34 cellular contexts compared by ENCODE assay signal in genomic region chr13:112370311-112370710, GRCh38. TPM values are rescaled to one million over a fixed set of nuclear protein-coding genes. Genes with fewer than 3 reads are reported as not detected.
DNase-seq lines count a peak whose midpoint lies in the region; TF ChIP-seq lines count a peak whose summit lies in the region.
"Had no signal": no experiment of that assay in that cellular context is flagged by ENCODE, and none has a peak within 500 bp of the region (broad histone marks: within the 10 kb centered on the region; RNA-seq: fewer than 3 reads in every experiment).

No MANE protein-coding gene starts in this region.

- no peak overlapping the region for H3K4me3 Mint-ChIP-seq in glutamatergic neuron (ENCODE audit: unreplicated experiment)
- H3K4me3 Mint-ChIP-seq: B cell; CD14-positive monocyte; CD4-positive, alpha-beta memory T cell; CD4-positive, alpha-beta T cell; CD4-positive, CD25-positive, alpha-beta regulatory T cell; CD8-positive, alpha-beta memory T cell; CD8-positive, alpha-beta T cell had no signal

- no peak overlapping the region for H2AFZ ChIP-seq in Karpas-422 (ENCODE audit: low read length)

- H3K9me3 ChIP-seq in BLaER1 (peaks cover 28% of the 10 kb centered on the region), Karpas-422 (ENCODE audit: low read length) (peaks cover 2% of the 10 kb centered on the region; the same call in 1 of the 2 replicates)
- H3K9me3 ChIP-seq: A549, BE2C had no signal

- H3K27me3 ChIP-seq in BLaER1 (no peaks in the 10 kb centered on the region), Karpas-422 (ENCODE audit: low read length) (no peaks in the 10 kb centered on the region)
- H3K27me3 ChIP-seq: BLaER1 treated with 17β-estradiol and CSF1 and Interleukin-3, amounts not matched to agents 10 nM and 100 nM had no signal

- peaks cover 19% of the 10 kb centered on the region for H3K36me3 Mint-ChIP-seq in glutamatergic neuron (ENCODE audit: unreplicated experiment)
- H3K36me3 Mint-ChIP-seq: CD14-positive monocyte; CD4-positive, alpha-beta memory T cell; CD4-positive, CD25-positive, alpha-beta regulatory T cell; CD8-positive, alpha-beta memory T cell; CD8-positive, alpha-beta T cell had no signal

- H3K4me3 ChIP-seq in BLaER1 = no peak overlapping the region
- H3K4me3 ChIP-seq in Karpas-422 (ENCODE audit: low read length) = peak overlapping the region; percentile 34
- H3K4me3 ChIP-seq: A549; BLaER1 treated with 17β-estradiol and CSF1 and Interleukin-3, amounts not matched to agents 10 nM and 100 nM had no signal

- peaks cover 7% of the 10 kb centered on the region for H3K4me1 Mint-ChIP-seq in glutamatergic neuron (ENCODE audit: low read depth, unreplicated experiment)
- H3K4me1 Mint-ChIP-seq: B cell; CD14-positive monocyte; CD4-positive, CD25-positive, alpha-beta regulatory T cell; CD8-positive, alpha-beta memory T cell had no signal

- no peak for TF ChIP-seq CTCF in glutamatergic neuron (IDR thresholded peaks at IDR 0.05; ENCODE audit: partially characterized antibody, unreplicated experiment)

- H3K4me2 ChIP-seq in BLaER1 (peak overlapping the region; percentile 26), Karpas-422 (ENCODE audit: low read depth, low read length, poor library complexity, severe bottlenecking) (peak overlapping the region; percentile 58)
- H3K4me2 ChIP-seq: A549 had no signal

- no peaks in the 10 kb centered on the region for H3K79me2 ChIP-seq in Karpas-422 (ENCODE audit: low read length)

- H3K9ac ChIP-seq in BLaER1 (no peak overlapping the region), Karpas-422 (ENCODE audit: low read length) (peak overlapping the region; percentile 61)
- H3K9ac ChIP-seq: BLaER1 treated with 17β-estradiol and CSF1 and Interleukin-3, amounts not matched to agents 10 nM and 100 nM had no signal

- no peak overlapping the region for H3K27ac ChIP-seq in BLaER1
- peak overlapping the region; percentile 96 for H3K27ac ChIP-seq in Karpas-422 (ENCODE audit: low read length)
- H3K27ac ChIP-seq: 22Rv1; A549; BLaER1 treated with 17β-estradiol and CSF1 and Interleukin-3, amounts not matched to agents 10 nM and 100 nM; C4-2B had no signal

- H3K9me3 Mint-ChIP-seq in glutamatergic neuron (ENCODE audit: unreplicated experiment) = no peaks in the 10 kb centered on the region

- no peaks in the 10 kb centered on the region for H3K36me3 ChIP-seq in BLaER1
- H3K36me3 ChIP-seq in Karpas-422 (ENCODE audit: insufficient read depth, low read length) = peaks cover 3% of the 10 kb centered on the region; the same call in 1 of the 2 replicates
- H3K36me3 ChIP-seq: BE2C; BLaER1 treated with 17β-estradiol and CSF1 and Interleukin-3, amounts not matched to agents 10 nM and 100 nM had no signal

- peaks cover 8% of the 10 kb centered on the region for H3K4me1 ChIP-seq in BLaER1
- H3K4me1 ChIP-seq in Karpas-422 (ENCODE audit: low read length) = peaks cover 83% of the 10 kb centered on the region
- H3K4me1 ChIP-seq: A549, BE2C, Caco-2 had no signal

- DNase-seq in Karpas-422 (peak; percentile 91), AG20443 (ENCODE audit: low spot score) (no peak), glutamatergic neuron (no peak)
- DNase-seq: 8988T; ACHN; AML-193; BE2C; C1 segment of cervical spinal cord; Caco-2; Calu3; CD4-positive, alpha-beta memory T cell; CD4-positive, alpha-beta T cell; CD4-positive, CD25-positive, alpha-beta regulatory T cell; CD8-positive, alpha-beta memory T cell; CD8-positive, alpha-beta T cell; COR-L47; DMS 273 treated with DMSO at 0.1 percent for 48 hours; DMS153; DMS53; DMS79; DMS79 treated with DMSO at 0.1 percent for 48 hours; DND-41; EL had no signal

- no peaks in the 10 kb centered on the region for H3K27me3 Mint-ChIP-seq in glutamatergic neuron (ENCODE audit: unreplicated experiment)

- H3K27ac Mint-ChIP-seq in glutamatergic neuron (ENCODE audit: unreplicated experiment) = no peak overlapping the region
- H3K27ac Mint-ChIP-seq: B cell; CD14-positive monocyte; CD4-positive, alpha-beta memory T cell; CD4-positive, alpha-beta T cell; CD4-positive, CD25-positive, alpha-beta regulatory T cell; CD8-positive, alpha-beta memory T cell; CD8-positive, alpha-beta T cell had no signal

- H4K20me1 ChIP-seq in BLaER1 = no peaks in the 10 kb centered on the region
- H4K20me1 ChIP-seq in Karpas-422 (ENCODE audit: insufficient read depth, low read depth, low read length) = no peaks in the 10 kb centered on the region
- H4K20me1 ChIP-seq: BLaER1 treated with 17β-estradiol and CSF1 and Interleukin-3, amounts not matched to agents 10 nM and 100 nM had no signal

- H3K9me2 ChIP-seq in Karpas-422 (replicated peaks; ENCODE audit: insufficient read depth, low read length) = no peaks in the 10 kb centered on the region

RNA-seq across cellular contexts. Expression of gene SPACA7, which starts 5.8 kb away (rescaled TPM):
- not detected in 2 replicates for total RNA-seq in Karpas-422 (2014; rRNA removed; shearing (Covaris generic); ENCODE audit: low replicate concordance)
- total RNA-seq in glutamatergic neuron (ENCODE audit: unreplicated experiment) = not detected
- total RNA-seq: A172; A673; B cell; Caco-2; Calu3; CD4-positive, alpha-beta memory T cell; CD4-positive, alpha-beta T cell; CD4-positive, CD25-positive, alpha-beta regulatory T cell; CD8-positive, alpha-beta memory T cell; CD8-positive, alpha-beta T cell; Daoy; G401 had no signal
